In the genomic region with DNA sequence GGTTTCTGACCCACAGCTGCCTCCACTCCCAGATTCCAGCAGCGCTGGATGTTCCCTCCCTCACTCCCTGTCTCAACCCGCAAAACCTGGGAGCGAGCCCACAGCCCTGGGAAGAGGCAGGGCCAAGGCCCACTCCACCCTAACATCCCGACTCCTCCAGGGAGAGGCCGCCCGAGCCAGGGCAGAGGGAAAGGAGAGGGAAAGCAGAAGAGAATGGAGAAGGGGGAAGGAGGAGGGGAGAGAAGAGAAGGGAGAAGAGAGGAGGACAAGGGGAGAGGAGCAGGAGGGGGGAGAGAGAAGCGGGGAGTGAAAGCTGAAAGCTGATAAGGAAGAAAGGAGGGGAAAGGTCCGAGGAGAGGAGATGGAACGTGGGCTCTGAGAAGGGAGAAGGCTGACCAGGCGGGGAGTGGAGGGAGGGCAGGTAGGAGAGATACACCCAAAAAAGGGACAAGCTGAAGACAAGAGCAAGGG, we compare ENCODE assay signal across 8 cellular contexts.
A peak's percentile ranks its signal among the peaks of the same experiment; 100 is the strongest.
DNase-seq lines count a peak whose midpoint lies in the region; ATAC-seq, FAIRE-seq and TF ChIP-seq lines count a peak whose summit lies in the region.

No MANE protein-coding gene starts in this region.

- H3K9me3 ChIP-seq in HUES64 (ENCODE audit: insufficient read depth, low read depth, low read length): no peaks in the 10 kb centered on the region
- no peaks in the 10 kb centered on the region for H3K9me3 ChIP-seq in suprapubic skin

- peaks cover 76% of the 10 kb centered on the region for H3K4me1 Mint-ChIP-seq in brain

- TF ChIP-seq EP300 in suprapubic skin (IDR thresholded peaks at IDR 0.05): no peak

- H3K27ac ChIP-seq in HUES64 (ENCODE audit: low read depth, low read length) (no peak overlapping the region), suprapubic skin (peak overlapping the region; percentile 34)

- peaks cover 13% of the 10 kb centered on the region; the same call in 1 of the 2 replicates for H3K4me1 ChIP-seq in HUES64 (ENCODE audit: insufficient read depth, low read length)
- peaks cover 4% of the 10 kb centered on the region for H3K4me1 ChIP-seq in suprapubic skin

- no peak overlapping the region for H3K9ac ChIP-seq in HUES64 (ENCODE audit: low read depth, low read length)

- ATAC-seq in HG03175 (IDR thresholded peaks at IDR 0.05; ENCODE audit: unreplicated experiment) (no peak), HG03469 (IDR thresholded peaks at IDR 0.05; ENCODE audit: unreplicated experiment) (no peak)

- peak overlapping the region; percentile 36 to 77 (median 62) for H3K4me3 Mint-ChIP-seq in brain

- H3K9me3 Mint-ChIP-seq in brain: peaks cover 0 to 11% (median 0%) of the 10 kb centered on the region in 5 experiments

- TF ChIP-seq CTCF in brain (conservative IDR thresholded peaks at IDR 0.05) (no peak), kidney epithelial cell (IDR thresholded peaks at IDR 0.05; ENCODE audit: insufficient read depth, low read length, poor library complexity, severe bottlenecking) (no peak), suprapubic skin (IDR thresholded peaks at IDR 0.05) (no peak)

- H3K36me3 ChIP-seq in HUES64 (ENCODE audit: insufficient read depth, low read length) (no peaks in the 10 kb centered on the region), kidney epithelial cell (ENCODE audit: control insufficient read depth, insufficient read depth, low read length) (no peaks in the 10 kb centered on the region), suprapubic skin (no peaks in the 10 kb centered on the region)

- no peaks in the 10 kb centered on the region for H3K36me3 Mint-ChIP-seq in brain

- DNase-seq in kidney epithelial cell (ENCODE audit: low read depth): no peak
- DNase-seq in suprapubic skin (ENCODE audit: low spot score in 2 of 2): no peak
- no peak for DNase-seq in KG1 (lab: John Stamatoyannopoulos, UW)
- DNase-seq in GM12892 (ENCODE audit: insufficient read length): no peak

- TF ChIP-seq POLR2A in suprapubic skin (IDR thresholded peaks at IDR 0.05): no peak
- no peak for TF ChIP-seq POLR2A in GM12892 (IDR thresholded peaks at IDR 0.05; ENCODE audit: low read depth, low read length)

- peaks cover 57% of the 10 kb centered on the region for H3K27me3 ChIP-seq in HUES64 (ENCODE audit: insufficient read depth, low read length)
- peaks cover 7% of the 10 kb centered on the region for H3K27me3 ChIP-seq in kidney epithelial cell (ENCODE audit: control insufficient read depth, insufficient read depth, low read length)
- H3K27me3 ChIP-seq in suprapubic skin: no peaks in the 10 kb centered on the region

- H3K27me3 Mint-ChIP-seq in brain: peaks cover 4% of the 10 kb centered on the region

- WGBS in HUES64: 21% methylated on average over 9 of the region's 10 CpGs
- WGBS in suprapubic skin: 17% methylated on average over 10 of the region's 10 CpGs

- peak overlapping the region in 3 of 5 experiments; percentile 61 to 95 (median 90) for H3K27ac Mint-ChIP-seq in brain

- FAIRE-seq in GM12892 (lab: Jason Lieb, UNC): no peak

- peak overlapping the region; percentile 54 for H3K4me3 ChIP-seq in HUES64 (ENCODE audit: low read length)
- H3K4me3 ChIP-seq in kidney epithelial cell (ENCODE audit: low read depth, low read length): peak overlapping the region; percentile 29
- H3K4me3 ChIP-seq in suprapubic skin: peak overlapping the region; percentile 48
